ENCODE assay signal across 8 cellular contexts in genomic region chr17:38702166-38702899, GRCh38. TPM values are rescaled to one million over a fixed set of nuclear protein-coding genes. Genes with fewer than 3 reads are reported as not detected.
DNase-seq lines count a peak whose midpoint lies in the region; ATAC-seq, FAIRE-seq and TF ChIP-seq lines count a peak whose summit lies in the region.

No MANE protein-coding gene starts in this region.

- H3K4me1 ChIP-seq in right lobe of liver = peaks cover 0 to 14% (median 6%) of the 10 kb centered on the region in 4 donors

- H3K36me3 ChIP-seq in right lobe of liver = no peaks in the 10 kb centered on the region

- intact Hi-C loops in right lobe of liver (cut with DNase I) = no loop called here

- peak overlapping the region; percentile 91 to 94 (median 93) for H3K27ac ChIP-seq in right lobe of liver

- H3K27me3 ChIP-seq in right lobe of liver = no peaks in the 10 kb centered on the region

- 0% methylated on average over 6 of the region's 79 CpGs for WGBS in right lobe of liver (ENCODE audit: insufficient coverage, low coverage, low lambda C conversion rate, missing lambda C conversion rate)

- FAIRE-seq in GM12891 (lab: Jason Lieb, UNC) = no peak

- ATAC-seq in HG03135 (IDR thresholded peaks at IDR 0.05; ENCODE audit: unreplicated experiment) (peak; percentile 24), right lobe of liver (peak; percentile 42 to 66 (median 60)), HG03457 (IDR thresholded peaks at IDR 0.05; ENCODE audit: unreplicated experiment) (no peak)

- TF ChIP-seq POLR2A in GM12891 (IDR thresholded peaks at IDR 0.05; ENCODE audit: low read depth, low read length) (peak; percentile 63), right lobe of liver (IDR thresholded peaks at IDR 0.05) (peak; percentile 91)

- H3K4me3 ChIP-seq in right lobe of liver = peak overlapping the region; percentile 75 to 86 (median 82)

- H3K9me3 ChIP-seq in right lobe of liver = no peaks in the 10 kb centered on the region

- DNase-seq in GM12891 (ENCODE audit: insufficient read length, low spot score) (no peak), NCI-H510A treated with DMSO at 0.1 percent for 48 hours (lab: John Stamatoyannopoulos, UW) (peak; percentile 78), dermis microvascular lymphatic vessel endothelial cell (ENCODE audit: low read depth in 2 of 2) (peak; percentile 52 to 86), right lobe of liver (peak; percentile 89 to 92 (median 92))
- DNase-seq in activated CD4-positive, alpha-beta T cell treated with anti-CD3 and anti-CD28 coated beads, Interleukin-2, amount 50 U/mL, for 4 hours = peak; percentile 73 to 75
- DNase-seq in stimulated activated CD4-positive, alpha-beta T cell treated with anti-CD3 and anti-CD28 coated beads, Interleukin-2, amount 100 ng/mL, for 4 hours (ENCODE audit: low read depth) = peak; percentile 72

- no peak for TF ChIP-seq CTCF in right lobe of liver (IDR thresholded peaks at IDR 0.05)

TF ChIP-seq in GM12891, 5 proteins besides CTCF, POLR2A, EP300 and RAD21:
- peak; percentile 56; the same call in 1 of the 2 replicates for TF ChIP-seq TAF1 (IDR thresholded peaks at IDR 0.05; ENCODE audit: low read depth, low read length)
- TF ChIP-seq POU2F2 (IDR thresholded peaks at IDR 0.05; ENCODE audit: low read depth, low read length) = no peak
- no peak; the same call in 1 of the 2 replicates for TF ChIP-seq POLR2AphosphoS5 (IDR thresholded peaks at IDR 0.05; ENCODE audit: low read depth, low read length)
- no peak for TF ChIP-seq SPI1 (IDR thresholded peaks at IDR 0.05; ENCODE audit: low read depth, low read length)
- peak; percentile 2 for TF ChIP-seq PAX5 (IDR thresholded peaks at IDR 0.05; ENCODE audit: insufficient read depth, low read length, severe bottlenecking)

RNA-seq across cellular contexts. Expression of gene MLLT6, which starts 2.7 kb away (rescaled TPM):
- 34.8 TPM for polyA plus RNA-seq in GM12891 (2012; ENCODE audit: low read depth, missing spikeins)
- total RNA-seq in dermis microvascular lymphatic vessel endothelial cell (12.2 and 16.7 TPM in 2 replicates), right lobe of liver (10 to 100 TPM; 10.1 to 30.9 (median 25.6) TPM)

RNA-seq across cellular contexts. Expression of gene EPOP, which starts 27.6 kb away (rescaled TPM):
- 6.8 TPM for polyA plus RNA-seq in GM12891 (2012; ENCODE audit: low read depth, missing spikeins)
- 0.76 and 0.90 TPM in 2 replicates for total RNA-seq in dermis microvascular lymphatic vessel endothelial cell
- 1 to 10 TPM; 1.1 to 6.0 (median 3.0) TPM for total RNA-seq in right lobe of liver

RNA-seq across cellular contexts. Expression of gene CISD3, which starts 27.8 kb away (rescaled TPM):
- polyA plus RNA-seq in GM12891 (2012; ENCODE audit: low read depth, missing spikeins) = 4.7 TPM
- total RNA-seq in dermis microvascular lymphatic vessel endothelial cell (2.7 and 3.7 TPM in 2 replicates), right lobe of liver (10 to 100 TPM; 34.2 to 88.1 (median 55.1) TPM)

RNA-seq across cellular contexts. Expression of gene PCGF2, which starts 45.8 kb away (rescaled TPM):
- polyA plus RNA-seq in GM12891 (2012; ENCODE audit: low read depth, missing spikeins) = 21.5 TPM
- total RNA-seq in dermis microvascular lymphatic vessel endothelial cell = 3.2 and 5.6 TPM in 2 replicates
- total RNA-seq in right lobe of liver = 1 to 10 TPM; 1.7 to 8.0 (median 3.9) TPM

RNA-seq across cellular contexts. Expression of gene PSMB3, which starts 50.2 kb away (rescaled TPM):
- polyA plus RNA-seq in GM12891 (2012; ENCODE audit: low read depth, missing spikeins) = 253 TPM
- total RNA-seq in dermis microvascular lymphatic vessel endothelial cell (379 and 507 TPM in 2 replicates), right lobe of liver (100 to 1,000 TPM in 5 of 6 experiments, 10 to 100 TPM in 1; 85.2 to 183 (median 120) TPM)
